Comparison of ENCODE assay signal across 1 cellular context in genomic region chrX:23787745-23788118, GRCh38.
TF ChIP-seq lines count a peak whose summit lies in the region.

No MANE protein-coding gene starts in this region.

TF ChIP-seq in GM23338, 12 proteins besides CTCF, POLR2A, EP300 and RAD21 (continued from another document):
- TF ChIP-seq ETS1 (IDR thresholded peaks at IDR 0.05) (no peak), EZH2 (IDR thresholded peaks at IDR 0.05; ENCODE audit: low read depth, unreplicated experiment) (no peak), STAT1 (IDR thresholded peaks at IDR 0.05; ENCODE audit: unreplicated experiment) (no peak), ZNF114 (CRISPR knock-in tag; IDR thresholded peaks at IDR 0.05) (no peak), POLR2AphosphoS5 (IDR thresholded peaks at IDR 0.05; ENCODE audit: low read depth) (no peak), CREB1 (CRISPR knock-in tag; IDR thresholded peaks at IDR 0.05; ENCODE audit: low read depth) (no peak), REST (IDR thresholded peaks at IDR 0.05; ENCODE audit: unreplicated experiment) (no peak), JUNB (IDR thresholded peaks at IDR 0.05; ENCODE audit: unreplicated experiment) (no peak), NANOG (IDR thresholded peaks at IDR 0.05; ENCODE audit: borderline replicate concordance) (no peak)
